Comparison of ENCODE assay signal across 2 cellular contexts in genomic region chr2:213187386-213187785, GRCh38.
TF ChIP-seq lines count a peak whose summit lies in the region.

No MANE protein-coding gene starts in this region.

TF ChIP-seq in A549, 52 proteins besides CTCF, POLR2A, EP300 and RAD21:
- no peak for TF ChIP-seq HEYL (CRISPR knock-in tag; IDR thresholded peaks at IDR 0.05)
- TF ChIP-seq, protein P1, sequence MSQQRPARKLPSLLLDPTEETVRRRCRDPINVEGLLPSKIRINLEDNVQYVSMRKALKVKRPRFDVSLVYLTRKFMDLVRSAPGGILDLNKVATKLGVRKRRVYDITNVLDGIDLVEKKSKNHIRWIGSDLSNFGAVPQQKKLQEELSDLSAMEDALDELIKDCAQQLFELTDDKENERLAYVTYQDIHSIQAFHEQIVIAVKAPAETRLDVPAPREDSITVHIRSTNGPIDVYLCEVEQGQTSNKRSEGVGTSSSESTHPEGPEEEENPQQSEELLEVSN (IDR thresholded peaks at IDR 0.05; ENCODE audit: borderline replicate concordance, low read depth), result no peak
- no peak for TF ChIP-seq POLR2AphosphoS2 (conservative IDR thresholded peaks at IDR 0.05; ENCODE audit: low read length)
- TF ChIP-seq CBX8 (IDR thresholded peaks at IDR 0.05), result no peak
- TF ChIP-seq ZFP36 (IDR thresholded peaks at IDR 0.05; ENCODE audit: borderline replicate concordance, partially characterized antibody), result no peak
- TF ChIP-seq, protein P2, sequence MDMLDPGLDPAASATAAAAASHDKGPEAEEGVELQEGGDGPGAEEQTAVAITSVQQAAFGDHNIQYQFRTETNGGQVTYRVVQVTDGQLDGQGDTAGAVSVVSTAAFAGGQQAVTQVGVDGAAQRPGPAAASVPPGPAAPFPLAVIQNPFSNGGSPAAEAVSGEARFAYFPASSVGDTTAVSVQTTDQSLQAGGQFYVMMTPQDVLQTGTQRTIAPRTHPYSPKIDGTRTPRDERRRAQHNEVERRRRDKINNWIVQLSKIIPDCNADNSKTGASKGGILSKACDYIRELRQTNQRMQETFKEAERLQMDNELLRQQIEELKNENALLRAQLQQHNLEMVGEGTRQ (IDR thresholded peaks at IDR 0.05), result no peak
- TF ChIP-seq SMC3 (IDR thresholded peaks at IDR 0.05), result no peak

TF ChIP-seq in HepG2, 621 proteins besides CTCF, POLR2A, EP300 and RAD21:
- TF ChIP-seq, protein P3, sequence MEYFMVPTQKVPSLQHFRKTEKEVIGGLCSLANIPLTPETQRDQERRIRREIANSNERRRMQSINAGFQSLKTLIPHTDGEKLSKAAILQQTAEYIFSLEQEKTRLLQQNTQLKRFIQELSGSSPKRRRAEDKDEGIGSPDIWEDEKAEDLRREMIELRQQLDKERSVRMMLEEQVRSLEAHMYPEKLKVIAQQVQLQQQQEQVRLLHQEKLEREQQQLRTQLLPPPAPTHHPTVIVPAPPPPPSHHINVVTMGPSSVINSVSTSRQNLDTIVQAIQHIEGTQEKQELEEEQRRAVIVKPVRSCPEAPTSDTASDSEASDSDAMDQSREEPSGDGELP (IDR thresholded peaks at IDR 0.05; ENCODE audit: borderline replicate concordance, low read depth), result no peak
- TF ChIP-seq RARG (CRISPR knock-in tag; IDR thresholded peaks at IDR 0.05; ENCODE audit: low read depth) (no peak), NFE2 (CRISPR knock-in tag; IDR thresholded peaks at IDR 0.05) (no peak), SUZ12 (IDR thresholded peaks at IDR 0.05; ENCODE audit: low read depth, low read length) (no peak), CSRNP2 (CRISPR knock-in tag; conservative IDR thresholded peaks at IDR 0.05; ENCODE audit: low read depth) (no peak), ELF1 (CRISPR knock-in tag; IDR thresholded peaks at IDR 0.05) (no peak), ZNF792 (CRISPR knock-in tag; IDR thresholded peaks at IDR 0.05) (no peak), ZSCAN29 (CRISPR knock-in tag; conservative IDR thresholded peaks at IDR 0.05) (no peak), ZNF224 (CRISPR knock-in tag; IDR thresholded peaks at IDR 0.05) (no peak), NFE2L1 (CRISPR knock-in tag; IDR thresholded peaks at IDR 0.05; ENCODE audit: borderline replicate concordance) (no peak), ZFAT (CRISPR knock-in tag; conservative IDR thresholded peaks at IDR 0.05) (no peak), ZNF230 (CRISPR knock-in tag; IDR thresholded peaks at IDR 0.05) (no peak), ZNF709 (CRISPR knock-in tag; IDR thresholded peaks at IDR 0.05) (no peak), ZKSCAN5 (CRISPR knock-in tag; IDR thresholded peaks at IDR 0.05) (no peak), ZSCAN22 (CRISPR knock-in tag; IDR thresholded peaks at IDR 0.05) (no peak), FOXC1 (CRISPR knock-in tag; IDR thresholded peaks at IDR 0.05; ENCODE audit: borderline replicate concordance) (no peak)
- TF ChIP-seq, protein P4, sequence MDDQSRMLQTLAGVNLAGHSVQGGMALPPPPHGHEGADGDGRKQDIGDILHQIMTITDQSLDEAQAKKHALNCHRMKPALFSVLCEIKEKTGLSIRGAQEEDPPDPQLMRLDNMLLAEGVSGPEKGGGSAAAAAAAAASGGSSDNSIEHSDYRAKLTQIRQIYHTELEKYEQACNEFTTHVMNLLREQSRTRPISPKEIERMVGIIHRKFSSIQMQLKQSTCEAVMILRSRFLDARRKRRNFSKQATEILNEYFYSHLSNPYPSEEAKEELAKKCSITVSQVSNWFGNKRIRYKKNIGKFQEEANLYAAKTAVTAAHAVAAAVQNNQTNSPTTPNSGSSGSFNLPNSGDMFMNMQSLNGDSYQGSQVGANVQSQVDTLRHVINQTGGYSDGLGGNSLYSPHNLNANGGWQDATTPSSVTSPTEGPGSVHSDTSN (CRISPR knock-in tag; IDR thresholded peaks at IDR 0.05; ENCODE audit: borderline replicate concordance), result no peak
- TF ChIP-seq, protein P5, sequence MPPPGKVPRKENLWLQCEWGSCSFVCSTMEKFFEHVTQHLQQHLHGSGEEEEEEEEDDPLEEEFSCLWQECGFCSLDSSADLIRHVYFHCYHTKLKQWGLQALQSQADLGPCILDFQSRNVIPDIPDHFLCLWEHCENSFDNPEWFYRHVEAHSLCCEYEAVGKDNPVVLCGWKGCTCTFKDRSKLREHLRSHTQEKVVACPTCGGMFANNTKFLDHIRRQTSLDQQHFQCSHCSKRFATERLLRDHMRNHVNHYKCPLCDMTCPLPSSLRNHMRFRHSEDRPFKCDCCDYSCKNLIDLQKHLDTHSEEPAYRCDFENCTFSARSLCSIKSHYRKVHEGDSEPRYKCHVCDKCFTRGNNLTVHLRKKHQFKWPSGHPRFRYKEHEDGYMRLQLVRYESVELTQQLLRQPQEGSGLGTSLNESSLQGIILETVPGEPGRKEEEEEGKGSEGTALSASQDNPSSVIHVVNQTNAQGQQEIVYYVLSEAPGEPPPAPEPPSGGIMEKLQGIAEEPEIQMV (CRISPR knock-in tag; IDR thresholded peaks at IDR 0.05; ENCODE audit: low read depth), result no peak
- TF ChIP-seq, protein P6, sequence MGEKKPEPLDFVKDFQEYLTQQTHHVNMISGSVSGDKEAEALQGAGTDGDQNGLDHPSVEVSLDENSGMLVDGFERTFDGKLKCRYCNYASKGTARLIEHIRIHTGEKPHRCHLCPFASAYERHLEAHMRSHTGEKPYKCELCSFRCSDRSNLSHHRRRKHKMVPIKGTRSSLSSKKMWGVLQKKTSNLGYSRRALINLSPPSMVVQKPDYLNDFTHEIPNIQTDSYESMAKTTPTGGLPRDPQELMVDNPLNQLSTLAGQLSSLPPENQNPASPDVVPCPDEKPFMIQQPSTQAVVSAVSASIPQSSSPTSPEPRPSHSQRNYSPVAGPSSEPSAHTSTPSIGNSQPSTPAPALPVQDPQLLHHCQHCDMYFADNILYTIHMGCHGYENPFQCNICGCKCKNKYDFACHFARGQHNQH (CRISPR knock-in tag; IDR thresholded peaks at IDR 0.05), result no peak
